1 cellular context compared by ENCODE assay signal in the genomic region with DNA sequence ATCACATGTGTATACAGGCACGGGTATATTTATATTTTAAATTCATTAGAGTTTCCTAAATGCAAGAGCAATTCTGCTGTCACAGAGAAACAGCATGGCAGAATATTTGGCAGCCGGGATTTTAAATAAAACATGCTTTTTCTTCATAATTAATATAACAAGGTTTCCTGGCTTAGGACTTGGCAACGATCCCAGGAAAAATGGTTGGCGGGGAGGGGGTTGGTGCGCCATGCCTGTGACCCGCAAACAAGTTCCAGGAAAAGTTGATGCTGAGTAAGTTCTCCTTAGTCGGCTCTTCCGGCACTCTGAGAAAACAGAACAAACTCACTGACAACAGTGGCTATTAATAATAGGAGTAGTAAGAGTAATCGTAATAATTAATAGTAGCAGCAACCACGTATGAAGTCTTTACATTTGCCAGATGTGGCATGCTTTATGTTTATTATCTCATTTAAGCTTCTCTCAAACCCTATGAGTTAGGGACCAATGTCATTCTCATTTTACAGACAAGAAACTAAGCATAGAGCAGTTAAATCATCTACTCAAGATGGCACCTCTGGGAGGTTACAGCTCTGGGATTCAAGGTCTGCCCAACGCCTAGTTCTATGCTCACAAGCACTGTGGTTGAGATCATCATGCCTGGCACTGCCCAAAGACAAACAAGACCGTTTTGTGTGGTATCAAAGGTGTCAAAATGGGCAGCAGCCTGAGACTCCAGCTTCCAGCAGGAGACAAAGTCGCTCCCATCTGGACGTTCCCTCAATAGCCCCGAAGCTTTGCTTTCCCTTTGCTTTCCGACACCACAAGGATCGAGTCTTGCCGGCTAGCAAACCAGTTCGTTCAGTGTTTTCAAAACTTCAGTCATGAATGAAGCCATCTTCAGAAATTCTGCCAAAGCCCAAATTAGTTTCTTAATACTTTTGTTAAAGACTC.
TF ChIP-seq lines count a peak whose summit lies in the region.

No MANE protein-coding gene starts in this region.

TF ChIP-seq in WTC11, 78 proteins besides CTCF, POLR2A, EP300 and RAD21:
- TF ChIP-seq ZNF263 (CRISPR knock-in tag; IDR thresholded peaks at IDR 0.05; ENCODE audit: low read depth) (no peak), SMAD3 (CRISPR knock-in tag; IDR thresholded peaks at IDR 0.05; ENCODE audit: borderline replicate concordance) (no peak), RORB (CRISPR knock-in tag; IDR thresholded peaks at IDR 0.05) (no peak), JUN (CRISPR knock-in tag; IDR thresholded peaks at IDR 0.05) (no peak), ZNF138 (CRISPR knock-in tag; conservative IDR thresholded peaks at IDR 0.05) (no peak), TCF7 (CRISPR knock-in tag; IDR thresholded peaks at IDR 0.05; ENCODE audit: low read depth) (no peak), GTF2I (CRISPR knock-in tag; conservative IDR thresholded peaks at IDR 0.05) (no peak), ZNF423 (CRISPR knock-in tag; IDR thresholded peaks at IDR 0.05) (no peak), EMX1 (CRISPR knock-in tag; IDR thresholded peaks at IDR 0.05) (no peak)
- TF ChIP-seq, protein P1, sequence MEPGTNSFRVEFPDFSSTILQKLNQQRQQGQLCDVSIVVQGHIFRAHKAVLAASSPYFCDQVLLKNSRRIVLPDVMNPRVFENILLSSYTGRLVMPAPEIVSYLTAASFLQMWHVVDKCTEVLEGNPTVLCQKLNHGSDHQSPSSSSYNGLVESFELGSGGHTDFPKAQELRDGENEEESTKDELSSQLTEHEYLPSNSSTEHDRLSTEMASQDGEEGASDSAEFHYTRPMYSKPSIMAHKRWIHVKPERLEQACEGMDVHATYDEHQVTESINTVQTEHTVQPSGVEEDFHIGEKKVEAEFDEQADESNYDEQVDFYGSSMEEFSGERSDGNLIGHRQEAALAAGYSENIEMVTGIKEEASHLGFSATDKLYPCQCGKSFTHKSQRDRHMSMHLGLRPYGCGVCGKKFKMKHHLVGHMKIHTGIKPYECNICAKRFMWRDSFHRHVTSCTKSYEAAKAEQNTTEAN (CRISPR knock-in tag; IDR thresholded peaks at IDR 0.05): no peak
